In the genomic region with DNA sequence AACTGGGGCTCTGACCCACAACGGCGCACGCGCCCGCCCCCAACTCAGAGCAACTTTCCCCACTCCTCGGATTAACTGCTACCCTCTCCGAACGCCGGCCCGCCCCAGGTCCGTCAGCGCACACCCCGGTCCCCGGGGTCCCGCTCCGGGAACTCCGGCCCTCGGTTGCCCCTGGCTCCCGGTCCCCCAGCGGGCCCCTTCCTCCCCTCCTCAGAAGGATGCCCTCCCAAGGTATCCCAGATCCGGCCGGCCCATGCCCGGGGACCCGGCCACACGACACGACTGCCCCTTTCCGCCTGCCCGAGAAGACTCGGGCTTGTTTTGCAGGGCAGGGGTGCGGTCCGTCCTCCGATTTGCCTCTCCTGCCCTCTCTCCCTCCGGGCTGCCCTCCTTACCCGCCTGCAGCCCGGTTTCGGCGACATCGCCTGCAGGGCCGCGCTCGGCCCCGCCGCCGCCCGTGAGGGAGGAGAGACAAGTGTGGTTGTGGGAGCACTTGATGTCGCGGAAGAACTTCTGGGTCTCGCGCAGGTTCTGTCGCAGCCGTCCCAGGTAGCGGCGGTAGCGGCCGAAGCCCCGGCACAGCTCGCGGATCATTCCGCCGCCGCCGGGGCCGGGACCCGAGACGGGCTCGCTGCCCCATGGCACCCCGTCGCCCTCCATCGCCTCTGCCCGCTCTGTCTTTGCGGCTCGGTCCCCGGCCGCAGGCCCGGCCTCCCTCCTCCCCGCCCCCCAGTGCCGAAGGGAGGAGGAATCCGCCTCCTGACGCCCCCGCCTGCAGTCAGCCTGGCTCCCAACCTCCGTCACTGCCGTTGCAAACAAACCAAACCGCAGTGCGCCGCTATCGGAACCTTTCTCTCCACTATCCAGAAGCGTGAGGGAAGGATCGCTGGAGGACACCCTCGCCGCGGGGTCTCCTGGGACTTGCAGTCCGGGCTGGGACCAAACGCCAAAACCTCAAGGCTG, we compare ENCODE assay signal across 1 cellular context.
TF ChIP-seq lines count a peak whose summit lies in the region.

A gene with protein sequence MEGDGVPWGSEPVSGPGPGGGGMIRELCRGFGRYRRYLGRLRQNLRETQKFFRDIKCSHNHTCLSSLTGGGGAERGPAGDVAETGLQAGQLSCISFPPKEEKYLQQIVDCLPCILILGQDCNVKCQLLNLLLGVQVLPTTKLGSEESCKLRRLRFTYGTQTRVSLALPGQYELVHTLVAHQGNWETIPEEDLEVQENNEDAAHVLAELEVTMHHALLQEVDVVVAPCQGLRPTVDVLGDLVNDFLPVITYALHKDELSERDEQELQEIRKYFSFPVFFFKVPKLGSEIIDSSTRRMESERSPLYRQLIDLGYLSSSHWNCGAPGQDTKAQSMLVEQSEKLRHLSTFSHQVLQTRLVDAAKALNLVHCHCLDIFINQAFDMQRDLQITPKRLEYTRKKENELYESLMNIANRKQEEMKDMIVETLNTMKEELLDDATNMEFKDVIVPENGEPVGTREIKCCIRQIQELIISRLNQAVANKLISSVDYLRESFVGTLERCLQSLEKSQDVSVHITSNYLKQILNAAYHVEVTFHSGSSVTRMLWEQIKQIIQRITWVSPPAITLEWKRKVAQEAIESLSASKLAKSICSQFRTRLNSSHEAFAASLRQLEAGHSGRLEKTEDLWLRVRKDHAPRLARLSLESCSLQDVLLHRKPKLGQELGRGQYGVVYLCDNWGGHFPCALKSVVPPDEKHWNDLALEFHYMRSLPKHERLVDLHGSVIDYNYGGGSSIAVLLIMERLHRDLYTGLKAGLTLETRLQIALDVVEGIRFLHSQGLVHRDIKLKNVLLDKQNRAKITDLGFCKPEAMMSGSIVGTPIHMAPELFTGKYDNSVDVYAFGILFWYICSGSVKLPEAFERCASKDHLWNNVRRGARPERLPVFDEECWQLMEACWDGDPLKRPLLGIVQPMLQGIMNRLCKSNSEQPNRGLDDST (minus strand): TSS at position 827 of the 963 bp plus-strand sequence. CDS start 167 bp downstream, at position 660.

TF ChIP-seq in HepG2, 621 proteins besides CTCF, POLR2A, EP300 and RAD21 (continued from another document and continues in another):
- TF ChIP-seq PRDM10 (CRISPR knock-in tag; IDR thresholded peaks at IDR 0.05; ENCODE audit: low read depth) (peak; percentile 70; the same call in 1 of the 2 replicates), SMARCE1 (IDR thresholded peaks at IDR 0.05; ENCODE audit: borderline replicate concordance) (no peak), ZNF264 (CRISPR knock-in tag; IDR thresholded peaks at IDR 0.05) (peak; percentile 66; the same call in 1 of the 2 replicates), ZNF24 (IDR thresholded peaks at IDR 0.05) (no peak), ZNF343 (CRISPR knock-in tag; IDR thresholded peaks at IDR 0.05) (peak; percentile 53; the same call in 1 of the 2 replicates), ZNF766 (CRISPR knock-in tag; IDR thresholded peaks at IDR 0.05; ENCODE audit: borderline replicate concordance) (0 out of 2 replicates have a peak, but pooled peaks have one; percentile 62), ZNF841 (CRISPR knock-in tag; IDR thresholded peaks at IDR 0.05; ENCODE audit: borderline replicate concordance) (no peak), ELF1 (CRISPR knock-in tag; IDR thresholded peaks at IDR 0.05) (peak; percentile 77), ARID2 (CRISPR knock-in tag; IDR thresholded peaks at IDR 0.05; ENCODE audit: borderline replicate concordance) (peak; percentile 75; the same call in 1 of the 2 replicates), TSC22D2 (CRISPR knock-in tag; IDR thresholded peaks at IDR 0.05; ENCODE audit: borderline replicate concordance) (peak; percentile 32; the same call in 1 of the 2 replicates), ZNF670 (CRISPR knock-in tag; IDR thresholded peaks at IDR 0.05; ENCODE audit: borderline replicate concordance) (peak; percentile 90), TRIM22 (IDR thresholded peaks at IDR 0.05) (no peak), SNAI1 (CRISPR knock-in tag; IDR thresholded peaks at IDR 0.05; ENCODE audit: borderline replicate concordance) (peak; percentile 61; the same call in 1 of the 2 replicates), ZNF609 (CRISPR knock-in tag; IDR thresholded peaks at IDR 0.05; ENCODE audit: borderline replicate concordance) (peak; percentile 58; the same call in 1 of the 2 replicates), ZKSCAN5 (CRISPR knock-in tag; IDR thresholded peaks at IDR 0.05) (no peak), BCL6 (CRISPR knock-in tag; IDR thresholded peaks at IDR 0.05) (peak; percentile 62), JUND (CRISPR knock-in tag; IDR thresholded peaks at IDR 0.05) (0 out of 2 replicates have a peak, but pooled peaks have one; percentile 11), BCLAF1 (IDR thresholded peaks at IDR 0.05) (no peak), SAP130 (CRISPR knock-in tag; IDR thresholded peaks at IDR 0.05; ENCODE audit: low read depth) (peak; percentile 92), MAF1 (CRISPR knock-in tag; IDR thresholded peaks at IDR 0.05; ENCODE audit: borderline replicate concordance) (peak; percentile 88), ATF5 (CRISPR knock-in tag; IDR thresholded peaks at IDR 0.05; ENCODE audit: low read depth) (no peak), FOXM1 (CRISPR knock-in tag; IDR thresholded peaks at IDR 0.05) (no peak), ZNF780A (CRISPR knock-in tag; IDR thresholded peaks at IDR 0.05) (peak; percentile 86; the same call in 1 of the 2 replicates), RBM22 (optimal IDR thresholded peaks at IDR 0.05; ENCODE audit: low read length) (peak; percentile 73), GATAD1 (CRISPR knock-in tag; IDR thresholded peaks at IDR 0.05) (peak; percentile 91), CERS6 (CRISPR knock-in tag; IDR thresholded peaks at IDR 0.05) (no peak), ZNF615 (CRISPR knock-in tag; IDR thresholded peaks at IDR 0.05; ENCODE audit: borderline replicate concordance) (no peak), MTF1 (CRISPR knock-in tag; IDR thresholded peaks at IDR 0.05) (no peak)
- TF ChIP-seq, protein P1, sequence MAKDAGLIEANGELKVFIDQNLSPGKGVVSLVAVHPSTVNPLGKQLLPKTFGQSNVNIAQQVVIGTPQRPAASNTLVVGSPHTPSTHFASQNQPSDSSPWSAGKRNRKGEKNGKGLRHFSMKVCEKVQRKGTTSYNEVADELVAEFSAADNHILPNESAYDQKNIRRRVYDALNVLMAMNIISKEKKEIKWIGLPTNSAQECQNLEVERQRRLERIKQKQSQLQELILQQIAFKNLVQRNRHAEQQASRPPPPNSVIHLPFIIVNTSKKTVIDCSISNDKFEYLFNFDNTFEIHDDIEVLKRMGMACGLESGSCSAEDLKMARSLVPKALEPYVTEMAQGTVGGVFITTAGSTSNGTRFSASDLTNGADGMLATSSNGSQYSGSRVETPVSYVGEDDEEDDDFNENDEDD (CRISPR knock-in tag; IDR thresholded peaks at IDR 0.05; ENCODE audit: borderline replicate concordance) = peak; percentile 29; the same call in 1 of the 2 replicates
- TF ChIP-seq, protein P2, sequence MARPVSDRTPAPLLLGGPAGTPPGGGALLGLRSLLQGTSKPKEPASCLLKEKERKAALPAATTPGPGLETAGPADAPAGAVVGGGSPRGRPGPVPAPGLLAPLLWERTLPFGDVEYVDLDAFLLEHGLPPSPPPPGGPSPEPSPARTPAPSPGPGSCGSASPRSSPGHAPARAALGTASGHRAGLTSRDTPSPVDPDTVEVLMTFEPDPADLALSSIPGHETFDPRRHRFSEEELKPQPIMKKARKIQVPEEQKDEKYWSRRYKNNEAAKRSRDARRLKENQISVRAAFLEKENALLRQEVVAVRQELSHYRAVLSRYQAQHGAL (CRISPR knock-in tag; IDR thresholded peaks at IDR 0.05; ENCODE audit: not compliant biosample characterization) = no peak
